ENCODE assay signal across 15 cellular contexts in genomic region chr9:73170185-73170957, GRCh38.
"Had no signal": no experiment of that assay in that cellular context is flagged by ENCODE, and none has a peak within 500 bp of the region (broad histone marks: within the 10 kb centered on the region; RNA-seq: fewer than 3 reads in every experiment).

No MANE protein-coding gene starts in this region.

- H3K9me3 Mint-ChIP-seq: mesothelial cell of epicardium, natural killer cell, neural crest cell had no signal

- FAIRE-seq: small intestine had no signal

- H3K36me3 ChIP-seq: gastrocnemius medialis, ovary had no signal

- H3K27ac ChIP-seq: coronary artery, esophagus muscularis mucosa, gastrocnemius medialis, ovary, right atrium auricular region had no signal

- H3K27ac Mint-ChIP-seq: mesothelial cell of epicardium had no signal

- H3K9me3 ChIP-seq: esophagus muscularis mucosa, gastrocnemius medialis, ovary, right atrium auricular region had no signal

- DNase-seq: effector CD4-positive, alpha-beta T cell; gastrocnemius medialis; islet precursor cell; natural killer cell; nucleus accumbens; ovary; small intestine; stimulated activated CD4-positive, alpha-beta T cell treated with anti-CD3 and anti-CD28 coated beads, Interleukin-12 subunit alpha, Interleukin-12 subunit beta, amount 100 ng/mL, for 4 hours; stimulated activated naive CD4-positive, alpha-beta T cell treated with Interleukin-2 at 50 U/mL for 16 hours had no signal

- ATAC-seq: gastrocnemius medialis, left lobe of liver, natural killer cell had no signal

- H3K4me1 Mint-ChIP-seq: mesothelial cell of epicardium had no signal

- H3K4me3 ChIP-seq: coronary artery, esophagus muscularis mucosa, gastrocnemius medialis, ovary, right atrium auricular region had no signal

- H3K27me3 ChIP-seq: esophagus muscularis mucosa, gastrocnemius medialis, ovary, right atrium auricular region had no signal

- H3K4me3 Mint-ChIP-seq: mesothelial cell of epicardium, natural killer cell, neural crest cell had no signal

- H3K4me1 ChIP-seq: esophagus muscularis mucosa, gastrocnemius medialis, right atrium auricular region had no signal
